In the genomic region with DNA sequence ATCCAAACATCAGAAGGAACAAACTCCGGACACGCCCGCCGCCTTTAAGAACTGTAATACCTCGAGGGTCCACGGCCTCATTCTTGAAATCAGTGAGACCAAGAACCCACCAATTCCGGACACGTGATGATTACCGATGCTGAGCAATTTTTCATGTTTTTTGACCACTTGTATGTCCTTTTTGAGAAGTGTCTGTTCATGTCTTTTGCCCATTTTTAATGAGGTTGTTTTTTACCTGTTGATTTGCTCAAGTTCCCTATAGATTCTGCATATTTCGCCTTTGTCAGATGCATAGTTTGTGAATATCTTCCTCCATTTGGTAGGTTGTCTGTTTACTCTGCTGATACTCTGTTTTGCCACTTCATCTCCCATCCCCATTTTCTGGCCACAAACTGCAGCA, we compare ENCODE assay signal across 10 cellular contexts.
A peak's percentile ranks its signal among the peaks of the same experiment; 100 is the strongest.
DNase-seq lines count a peak whose midpoint lies in the region; ATAC-seq and TF ChIP-seq lines count a peak whose summit lies in the region.
"Had no signal": no experiment of that assay in that cellular context is flagged by ENCODE, and none has a peak within 500 bp of the region (broad histone marks: within the 10 kb centered on the region; RNA-seq: fewer than 3 reads in every experiment).

No MANE protein-coding gene starts in this region.

- H3K27ac Mint-ChIP-seq in stimulated activated naive CD8-positive, alpha-beta T cell treated with anti-CD3 and anti-CD28 coated beads, Interleukin-15, Interleukin-2, amounts not matched to agents 100 ng/mL and 50 ng/mL, for 24 hours, result peak overlapping the region; percentile 9
- no peak overlapping the region for H3K27ac Mint-ChIP-seq in stimulated activated naive CD8-positive, alpha-beta T cell treated with anti-CD3 and anti-CD28 coated beads, Interleukin-15, amount 100 ng/mL, for 72 hours
- H3K27ac Mint-ChIP-seq in neural crest cell (ENCODE audit: unreplicated experiment), result peak overlapping the region; percentile 76

- H3K36me3 Mint-ChIP-seq in stimulated activated naive CD8-positive, alpha-beta T cell treated with anti-CD3 and anti-CD28 coated beads, Interleukin-15, Interleukin-2, amounts not matched to agents 100 ng/mL and 50 ng/mL, for 24 hours (ENCODE audit: low read depth), result peaks cover 12% of the 10 kb centered on the region
- peaks cover 10% of the 10 kb centered on the region for H3K36me3 Mint-ChIP-seq in neural crest cell (ENCODE audit: low read depth)

- H3K27ac ChIP-seq in breast epithelium, result peak overlapping the region; percentile 86

- no peaks in the 10 kb centered on the region for H3K27me3 Mint-ChIP-seq in stimulated activated naive CD8-positive, alpha-beta T cell treated with anti-CD3 and anti-CD28 coated beads, Interleukin-15, Interleukin-2, amounts not matched to agents 100 ng/mL and 50 ng/mL, for 24 hours
- H3K27me3 Mint-ChIP-seq in stimulated activated naive CD8-positive, alpha-beta T cell treated with anti-CD3 and anti-CD28 coated beads, Interleukin-15, amount 100 ng/mL, for 72 hours, result peaks cover 6% of the 10 kb centered on the region
- no peaks in the 10 kb centered on the region for H3K27me3 Mint-ChIP-seq in neural crest cell (ENCODE audit: low read depth)

- H3K9me3 Mint-ChIP-seq in stimulated activated naive CD8-positive, alpha-beta T cell treated with anti-CD3 and anti-CD28 coated beads, Interleukin-15, Interleukin-2, amounts not matched to agents 100 ng/mL and 50 ng/mL, for 24 hours, result peaks cover 11% of the 10 kb centered on the region
- peaks cover 12% of the 10 kb centered on the region in 2 donors for H3K9me3 Mint-ChIP-seq in stimulated activated naive CD8-positive, alpha-beta T cell treated with anti-CD3 and anti-CD28 coated beads, Interleukin-15, amount 100 ng/mL, for 72 hours
- H3K9me3 Mint-ChIP-seq in neural crest cell, result peaks cover 5% of the 10 kb centered on the region

- H3K27me3 ChIP-seq in breast epithelium, result no peaks in the 10 kb centered on the region

- H3K4me1 ChIP-seq in breast epithelium (peaks cover 8 to 9% of the 10 kb centered on the region in 2 donors), mucosa of descending colon (ENCODE audit: low read depth) (peaks cover 11% of the 10 kb centered on the region)

- no peak for TF ChIP-seq CTCF in breast epithelium (IDR thresholded peaks at IDR 0.05)
- no peak for TF ChIP-seq CTCF in neural crest cell (conservative IDR thresholded peaks at IDR 0.05)
- TF ChIP-seq CTCF in mucosa of descending colon (IDR thresholded peaks at IDR 0.05), result no peak

- intact Hi-C loops in breast epithelium (cut with DNase I; ENCODE audit: low total_unique reads) (no loop called here), mucosa of descending colon (cut with DNase I, micrococcal nuclease) (no loop called here)

- no peak for ATAC-seq in stimulated activated naive CD8-positive, alpha-beta T cell treated with anti-CD3 and anti-CD28 coated beads, Interleukin-15, amount 100 ng/mL, for 72 hours
- ATAC-seq in HG02840 (IDR thresholded peaks at IDR 0.05; ENCODE audit: low FRiP score, unreplicated experiment) (no peak), HG03432 (IDR thresholded peaks at IDR 0.05; ENCODE audit: unreplicated experiment) (no peak), mucosa of descending colon (no peak)

- peaks cover 33% of the 10 kb centered on the region for H3K4me1 Mint-ChIP-seq in stimulated activated naive CD8-positive, alpha-beta T cell treated with anti-CD3 and anti-CD28 coated beads, Interleukin-15, Interleukin-2, amounts not matched to agents 100 ng/mL and 50 ng/mL, for 24 hours (ENCODE audit: low read depth)
- H3K4me1 Mint-ChIP-seq in stimulated activated naive CD8-positive, alpha-beta T cell treated with anti-CD3 and anti-CD28 coated beads, Interleukin-15, amount 100 ng/mL, for 72 hours, result peaks cover 35% of the 10 kb centered on the region
- peaks cover 29% of the 10 kb centered on the region for H3K4me1 Mint-ChIP-seq in neural crest cell

- H3K36me3 ChIP-seq in breast epithelium, result no peaks in the 10 kb centered on the region
- no peaks in the 10 kb centered on the region for H3K36me3 ChIP-seq in mucosa of descending colon (ENCODE audit: low read depth)

- H3K4me3 Mint-ChIP-seq in stimulated activated naive CD8-positive, alpha-beta T cell treated with anti-CD3 and anti-CD28 coated beads, Interleukin-15, Interleukin-2, amounts not matched to agents 100 ng/mL and 50 ng/mL, for 24 hours, result no peak overlapping the region
- no peak overlapping the region for H3K4me3 Mint-ChIP-seq in stimulated activated naive CD8-positive, alpha-beta T cell treated with anti-CD3 and anti-CD28 coated beads, Interleukin-15, amount 100 ng/mL, for 72 hours
- no peak overlapping the region for H3K4me3 Mint-ChIP-seq in neural crest cell

- no peak overlapping the region for H3K4me3 ChIP-seq in breast epithelium
- H3K4me3 ChIP-seq in mucosa of descending colon, result no peak overlapping the region

- no peak for TF ChIP-seq POLR2A in breast epithelium (IDR thresholded peaks at IDR 0.05)

- no peak for DNase-seq in stimulated activated naive CD8-positive, alpha-beta T cell treated with anti-CD3 and anti-CD28 coated beads, Interleukin-15, amount 100 ng/mL, for 72 hours
- DNase-seq in breast epithelium (ENCODE audit: low spot score in 2 of 2) (no peak), neural crest cell (ENCODE audit: low read depth, low spot score) (no peak), NCI-H82 (lab: John Stamatoyannopoulos, UW) (no peak), mucosa of descending colon (no peak)
- DNase-seq: activated CD8-positive, alpha-beta memory T cell treated with anti-CD3 and anti-CD28 coated beads, Interleukin-2, amount 50 U/mL, for 48 hours; NCI-H2081 had no signal

- H3K9me3 ChIP-seq in breast epithelium (no peaks in the 10 kb centered on the region), mucosa of descending colon (no peaks in the 10 kb centered on the region)

Comparison
In these comparisons a context has a peak if more than half of its experiments do, and no peak if none do; other contexts are left out.
1. H3K27ac Mint-ChIP-seq: peak in stimulated activated naive CD8-positive, alpha-beta T cell treated with anti-CD3 and anti-CD28 coated beads, Interleukin-15, Interleukin-2, amounts not matched to agents 100 ng/mL and 50 ng/mL, for 24 hours (single experiment) and neural crest cell (single experiment); none in stimulated activated naive CD8-positive, alpha-beta T cell treated with anti-CD3 and anti-CD28 coated beads, Interleukin-15, amount 100 ng/mL, for 72 hours (0 of 2).